ENCODE assay signal across 14 cellular contexts in genomic region chr7:913736-914520, GRCh38. TPM values are rescaled to one million over a fixed set of nuclear protein-coding genes. Genes with fewer than 3 reads are reported as not detected.
A peak's percentile ranks its signal among the peaks of the same experiment; 100 is the strongest.
DNase-seq lines count a peak whose midpoint lies in the region; ATAC-seq, FAIRE-seq and TF ChIP-seq lines count a peak whose summit lies in the region.
"Had no signal": no experiment of that assay in that cellular context is flagged by ENCODE, and none has a peak within 500 bp of the region (broad histone marks: within the 10 kb centered on the region; RNA-seq: fewer than 3 reads in every experiment).

No MANE protein-coding gene starts in this region.

- H3K27me3 Mint-ChIP-seq in neural progenitor cell (ENCODE audit: insufficient read depth, low read depth) = peaks cover 16% of the 10 kb centered on the region

- 65% methylated on average over 17 of the region's 31 CpGs for WGBS in A549 (ENCODE audit: missing lambda C conversion rate)
- 82% methylated on average over 23 of the region's 31 CpGs for WGBS in SK-N-SH (ENCODE audit: low lambda C conversion rate)

- no peak overlapping the region for H3K27ac Mint-ChIP-seq in neural progenitor cell

- no peak for FAIRE-seq in A549 (lab: Jason Lieb, UNC)
- peak; percentile 61 for FAIRE-seq in colon (lab: Jason Lieb, UNC)

- TF ChIP-seq CTCF in A549 (IDR thresholded peaks at IDR 0.05) (no peak), neural progenitor cell (IDR thresholded peaks at IDR 0.05) (no peak), SK-N-SH (IDR thresholded peaks at IDR 0.05) (no peak)

- H3F3A ChIP-seq in neural progenitor cell (ENCODE audit: low read depth) = no peaks in the 10 kb centered on the region
- peaks cover 4% of the 10 kb centered on the region for H3F3A ChIP-seq in SK-N-SH (replicated peaks; ENCODE audit: insufficient read depth)

- peaks cover 19% of the 10 kb centered on the region for H3K4me1 Mint-ChIP-seq in neural progenitor cell

- H3K4me3 ChIP-seq in A549 (no peak overlapping the region), neural progenitor cell (no peak overlapping the region), SK-N-SH (ENCODE audit: low read depth in 2 of 2, low read length in 1 of 2) (no peak overlapping the region)

- H3K36me3 ChIP-seq in neural progenitor cell = no peaks in the 10 kb centered on the region
- no peaks in the 10 kb centered on the region for H3K36me3 ChIP-seq in SK-N-SH (replicated peaks in 1 of 2; ENCODE audit: control insufficient read depth in 1 of 2, insufficient read depth in 2 of 2, low read length in 1 of 2)
- H3K36me3 ChIP-seq: BE2C, breast epithelium had no signal

- TF ChIP-seq POLR2A in A549 (IDR thresholded peaks at IDR 0.05; ENCODE audit: low read length) = no peak

- POLR2A ChIA-PET in A549 (lab: Yijun Ruan, JAX) = no interaction called here
- POLR2A ChIA-PET in SK-N-SH (lab: Yijun Ruan, JAX) = no interaction called here

- H3K9ac ChIP-seq in neural progenitor cell = no peak overlapping the region
- H3K9ac ChIP-seq in SK-N-SH = no peak overlapping the region

- no peaks in the 10 kb centered on the region for H3K9me3 Mint-ChIP-seq in neural progenitor cell

- H3K4me2 ChIP-seq in A549 = 0 out of 3 replicates have a peak overlapping the region, but pooled peaks have one; percentile 30
- H3K4me2 ChIP-seq in neural progenitor cell = no peak overlapping the region
- no peak overlapping the region for H3K4me2 ChIP-seq in SK-N-SH

- no peaks in the 10 kb centered on the region for H3K9me2 ChIP-seq in SK-N-SH

- CTCF ChIA-PET in A549 (lab: Yijun Ruan, JAX) = interaction anchor here (1.0 to 2.0 kb wide), 4 partner anchors 9 to 279 kb away, joined by 3 to 9 read pairs (median 4); no protein-coding TSS in a partner anchor
- CTCF ChIA-PET in SK-N-SH (lab: Yijun Ruan, JAX) = interaction anchor here (2.3 kb wide), 1 partner anchor 79 kb away, joined by 11 read pairs; no protein-coding TSS in a partner anchor

- H3K4me3 Mint-ChIP-seq in neural progenitor cell = peak overlapping the region; percentile 41

- H3K79me2 ChIP-seq in neural progenitor cell (ENCODE audit: low read depth) (no peaks in the 10 kb centered on the region), SK-N-SH (ENCODE audit: insufficient read depth) (no peaks in the 10 kb centered on the region)

- TF ChIP-seq RAD21 in A549 (conservative IDR thresholded peaks at IDR 0.05 in 1 of 2, IDR thresholded peaks at IDR 0.05 in 1 of 2) (peak in 1 of 2 experiments; percentile 46; a peak in 2 of 5 replicates), SK-N-SH (IDR thresholded peaks at IDR 0.05; ENCODE audit: low read length) (no peak)

- H3K27me3 ChIP-seq in neural progenitor cell = peaks cover 20% of the 10 kb centered on the region
- no peaks in the 10 kb centered on the region for H3K27me3 ChIP-seq in SK-N-SH (ENCODE audit: insufficient read depth)
- H3K27me3 ChIP-seq: BE2C, breast epithelium had no signal

- peak in 1 of 2 experiments; percentile 42; a peak in 3 of 6 replicates for ATAC-seq in A549

- H3K9me3 ChIP-seq in A549 (no peaks in the 10 kb centered on the region), neural progenitor cell (ENCODE audit: low read depth) (no peaks in the 10 kb centered on the region), SK-N-SH (no peaks in the 10 kb centered on the region)
- H3K9me3 ChIP-seq: BE2C, breast epithelium, esophagus squamous epithelium had no signal

- DNase-seq in A549 (ENCODE audit: low read depth in 1 of 2, low spot score in 1 of 2) = no peak
- peak; percentile 36 for DNase-seq in NCI-H1694 (lab: John Stamatoyannopoulos, UW)
- no peak for DNase-seq in neural progenitor cell (ENCODE audit: low spot score)
- DNase-seq in middle frontal gyrus (ENCODE audit: extremely low spot score, low spot score) = no peak
- DNase-seq in NCI-H2171 (lab: John Stamatoyannopoulos, UW) = no peak
- no peak for DNase-seq in SK-N-SH
- no peak for DNase-seq in hepatic stellate cell (ENCODE audit: low spot score)
- DNase-seq: activated CD4-positive, CD25-positive, alpha-beta regulatory T cell; BE2C; esophagus squamous epithelium; NCI-H146; stimulated activated CD4-positive, alpha-beta T cell treated with anti-CD3 and anti-CD28 coated beads, Interleukin-4, amount 100 ng/mL, for 1 hour had no signal

- H4K20me1 ChIP-seq in neural progenitor cell (ENCODE audit: low read depth) (no peaks in the 10 kb centered on the region), SK-N-SH (ENCODE audit: insufficient read depth) (no peaks in the 10 kb centered on the region)

- no peak for TF ChIP-seq EP300 in A549 (IDR thresholded peaks at IDR 0.05)
- no peak for TF ChIP-seq EP300 in SK-N-SH (IDR thresholded peaks at IDR 0.05; ENCODE audit: borderline replicate concordance in 1 of 2, low read depth in 1 of 2, low read length in 1 of 2)

- H3K36me3 Mint-ChIP-seq in neural progenitor cell = no peaks in the 10 kb centered on the region

- H3K27ac ChIP-seq in A549 = peak overlapping the region in 1 of 2 experiments; percentile 70; a peak in 3 of 6 replicates
- no peak overlapping the region for H3K27ac ChIP-seq in neural progenitor cell
- no peak overlapping the region for H3K27ac ChIP-seq in SK-N-SH (ENCODE audit: low read depth in 2 of 2, low read length in 1 of 2)

- H2AFZ ChIP-seq in neural progenitor cell (replicated peaks) (no peak overlapping the region), SK-N-SH (ENCODE audit: low read depth) (no peak overlapping the region)

- H3K4me1 ChIP-seq in A549 (peaks cover 17% of the 10 kb centered on the region), neural progenitor cell (no peaks in the 10 kb centered on the region), SK-N-SH (ENCODE audit: control insufficient read depth in 1 of 2, insufficient read depth in 2 of 2, low read depth in 1 of 2, low read length in 1 of 2) (peaks cover 0 to 27% of the 10 kb centered on the region in 2 experiments; a peak in 1 of 4 replicates)
- H3K4me1 ChIP-seq: breast epithelium had no signal

TF ChIP-seq in A549, 52 proteins besides CTCF, POLR2A, EP300 and RAD21 (continues in another document):
- TF ChIP-seq RCOR1 (IDR thresholded peaks at IDR 0.05; ENCODE audit: low read depth, low read length) (no peak), MAX (IDR thresholded peaks at IDR 0.05) (no peak), ZNF302 (CRISPR knock-in tag; IDR thresholded peaks at IDR 0.05) (no peak), CEBPB (IDR thresholded peaks at IDR 0.05) (no peak), EHF (CRISPR knock-in tag; IDR thresholded peaks at IDR 0.05) (no peak), GATA3 (IDR thresholded peaks at IDR 0.05; ENCODE audit: borderline replicate concordance) (no peak), SREBF2 (IDR thresholded peaks at IDR 0.05) (no peak), USF2 (IDR thresholded peaks at IDR 0.05) (no peak), JUNB (IDR thresholded peaks at IDR 0.05) (no peak)

TF ChIP-seq in SK-N-SH, 30 proteins besides CTCF, POLR2A, EP300 and RAD21 (continues in another document):
- TF ChIP-seq USF2 (IDR thresholded peaks at IDR 0.05; ENCODE audit: borderline replicate concordance, low read depth, low read length) (no peak), TEAD4 (IDR thresholded peaks at IDR 0.05; ENCODE audit: borderline replicate concordance, insufficient read depth) (no peak), TCF12 (IDR thresholded peaks at IDR 0.05) (no peak), SMC3 (IDR thresholded peaks at IDR 0.05; ENCODE audit: low read depth, low read length) (no peak)

RNA-seq across cellular contexts. Expression of gene GET4, which starts 37.6 kb away (rescaled TPM):
- polyA plus RNA-seq in A549 (2011; rRNA removed) = 21.5 and 26.1 TPM in 2 replicates
- polyA plus RNA-seq in A549 (2012; cell fraction: cytosol; rRNA removed) = 58.0 and 75.8 TPM in 2 replicates
- polyA plus RNA-seq in A549 (2012; cell fraction: nucleus; rRNA removed) = 169 and 176 TPM in 2 replicates
- 35.4 to 37.0 TPM (median 36.0 TPM) in 3 replicates for polyA plus RNA-seq in A549 (2017; fragmentation: RNase III; extraction: RNeasy Plus Mini Kit Qiagen cat#74134 plus additional on column Dnase treatment)
- polyA minus RNA-seq in A549 (2011; rRNA and poly(A)+ RNA removed) = 19.3 and 22.8 TPM in 2 replicates
- total RNA-seq in neural progenitor cell (ENCODE audit: low replicate concordance) = 17.2 and 35.7 TPM in 2 replicates
- polyA plus RNA-seq in SK-N-SH (2012; rRNA removed) = 63.1 and 65.4 TPM in 2 replicates
- polyA plus RNA-seq in SK-N-SH (2012; cell fraction: cytosol; rRNA removed) = 20.4 and 32.7 TPM in 2 replicates
- 341 and 380 TPM in 2 replicates for polyA plus RNA-seq in SK-N-SH (2012; cell fraction: nucleus; rRNA removed)

RNA-seq across cellular contexts. Expression of gene ADAP1, which starts 40.6 kb away (rescaled TPM):
- polyA plus RNA-seq in A549 (2011; rRNA removed) (1.7 and 2.2 TPM in 2 replicates), A549 (2017; fragmentation: RNase III; extraction: RNeasy Plus Mini Kit Qiagen cat#74134 plus additional on column Dnase treatment) (1.1 to 2.5 TPM (median 1.9 TPM) in 3 replicates), SK-N-SH (2012; rRNA removed) (3.2 and 5.4 TPM in 2 replicates)
- 3.5 and 5.0 TPM in 2 replicates for polyA plus RNA-seq in A549 (2012; cell fraction: cytosol; rRNA removed)
- 7.4 and 7.9 TPM in 2 replicates for polyA plus RNA-seq in A549 (2012; cell fraction: nucleus; rRNA removed)
- polyA minus RNA-seq in A549 (2011; rRNA and poly(A)+ RNA removed) = 2.1 and 2.2 TPM in 2 replicates
- 0.30 and 2.0 TPM in 2 replicates for total RNA-seq in neural progenitor cell (ENCODE audit: low replicate concordance)
- 2.0 and 2.8 TPM in 2 replicates for polyA plus RNA-seq in SK-N-SH (2012; cell fraction: cytosol; rRNA removed)
- 8.1 and 8.6 TPM in 2 replicates for polyA plus RNA-seq in SK-N-SH (2012; cell fraction: nucleus; rRNA removed)
